Comparison of ENCODE assay signal across 1 cellular context in the genomic region with DNA sequence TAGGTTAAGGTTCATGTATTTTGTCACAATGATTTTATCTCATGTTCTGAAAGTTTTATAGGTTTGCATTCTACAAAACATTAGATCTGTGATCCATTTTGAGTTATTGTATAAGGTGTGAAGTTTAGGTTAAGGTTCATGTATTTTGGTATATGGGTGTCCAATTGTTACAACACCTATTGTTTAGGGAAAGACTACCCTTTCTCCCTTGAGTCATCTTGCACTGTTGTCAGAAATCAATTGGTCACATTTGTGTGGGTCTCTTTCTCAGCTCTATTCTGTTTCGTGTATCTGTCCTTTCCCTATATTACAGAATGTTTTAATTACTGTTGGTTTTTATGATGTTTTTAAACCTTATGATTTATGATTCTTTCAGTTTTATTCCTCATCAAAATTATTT.
TF ChIP-seq lines count a peak whose summit lies in the region.

No MANE protein-coding gene starts in this region.

TF ChIP-seq in K562, 482 proteins besides CTCF, POLR2A, EP300 and RAD21:
- TF ChIP-seq, protein P1, sequence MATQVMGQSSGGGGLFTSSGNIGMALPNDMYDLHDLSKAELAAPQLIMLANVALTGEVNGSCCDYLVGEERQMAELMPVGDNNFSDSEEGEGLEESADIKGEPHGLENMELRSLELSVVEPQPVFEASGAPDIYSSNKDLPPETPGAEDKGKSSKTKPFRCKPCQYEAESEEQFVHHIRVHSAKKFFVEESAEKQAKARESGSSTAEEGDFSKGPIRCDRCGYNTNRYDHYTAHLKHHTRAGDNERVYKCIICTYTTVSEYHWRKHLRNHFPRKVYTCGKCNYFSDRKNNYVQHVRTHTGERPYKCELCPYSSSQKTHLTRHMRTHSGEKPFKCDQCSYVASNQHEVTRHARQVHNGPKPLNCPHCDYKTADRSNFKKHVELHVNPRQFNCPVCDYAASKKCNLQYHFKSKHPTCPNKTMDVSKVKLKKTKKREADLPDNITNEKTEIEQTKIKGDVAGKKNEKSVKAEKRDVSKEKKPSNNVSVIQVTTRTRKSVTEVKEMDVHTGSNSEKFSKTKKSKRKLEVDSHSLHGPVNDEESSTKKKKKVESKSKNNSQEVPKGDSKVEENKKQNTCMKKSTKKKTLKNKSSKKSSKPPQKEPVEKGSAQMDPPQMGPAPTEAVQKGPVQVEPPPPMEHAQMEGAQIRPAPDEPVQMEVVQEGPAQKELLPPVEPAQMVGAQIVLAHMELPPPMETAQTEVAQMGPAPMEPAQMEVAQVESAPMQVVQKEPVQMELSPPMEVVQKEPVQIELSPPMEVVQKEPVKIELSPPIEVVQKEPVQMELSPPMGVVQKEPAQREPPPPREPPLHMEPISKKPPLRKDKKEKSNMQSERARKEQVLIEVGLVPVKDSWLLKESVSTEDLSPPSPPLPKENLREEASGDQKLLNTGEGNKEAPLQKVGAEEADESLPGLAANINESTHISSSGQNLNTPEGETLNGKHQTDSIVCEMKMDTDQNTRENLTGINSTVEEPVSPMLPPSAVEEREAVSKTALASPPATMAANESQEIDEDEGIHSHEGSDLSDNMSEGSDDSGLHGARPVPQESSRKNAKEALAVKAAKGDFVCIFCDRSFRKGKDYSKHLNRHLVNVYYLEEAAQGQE (CRISPR knock-in tag; IDR thresholded peaks at IDR 0.05; ENCODE audit: low read depth), result no peak
- TF ChIP-seq TBL1XR1 (IDR thresholded peaks at IDR 0.05; ENCODE audit: low read length in 2 of 2), result no peak
- TF ChIP-seq, protein P2, sequence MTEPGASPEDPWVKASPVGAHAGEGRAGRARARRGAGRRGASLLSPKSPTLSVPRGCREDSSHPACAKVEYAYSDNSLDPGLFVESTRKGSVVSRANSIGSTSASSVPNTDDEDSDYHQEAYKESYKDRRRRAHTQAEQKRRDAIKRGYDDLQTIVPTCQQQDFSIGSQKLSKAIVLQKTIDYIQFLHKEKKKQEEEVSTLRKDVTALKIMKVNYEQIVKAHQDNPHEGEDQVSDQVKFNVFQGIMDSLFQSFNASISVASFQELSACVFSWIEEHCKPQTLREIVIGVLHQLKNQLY (CRISPR knock-in tag; conservative IDR thresholded peaks at IDR 0.05), result no peak
- no peak for TF ChIP-seq PHF8 (IDR thresholded peaks at IDR 0.05; ENCODE audit: borderline replicate concordance, low read length)
- TF ChIP-seq ERF (CRISPR knock-in tag; IDR thresholded peaks at IDR 0.05), result no peak
- TF ChIP-seq GTF2F1 (IDR thresholded peaks at IDR 0.05; ENCODE audit: low read depth, low read length), result no peak
- TF ChIP-seq, protein P3, sequence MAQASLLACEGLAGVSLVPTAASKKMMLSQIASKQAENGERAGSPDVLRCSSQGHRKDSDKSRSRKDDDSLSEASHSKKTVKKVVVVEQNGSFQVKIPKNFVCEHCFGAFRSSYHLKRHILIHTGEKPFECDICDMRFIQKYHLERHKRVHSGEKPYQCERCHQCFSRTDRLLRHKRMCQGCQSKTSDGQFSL (CRISPR knock-in tag; IDR thresholded peaks at IDR 0.05), result no peak
- TF ChIP-seq, protein P3 (tag; IDR thresholded peaks at IDR 0.05), result no peak
TF ChIP-seq in K562: peak in this region for 0.
